15 cellular contexts compared by ENCODE assay signal in the genomic region with DNA sequence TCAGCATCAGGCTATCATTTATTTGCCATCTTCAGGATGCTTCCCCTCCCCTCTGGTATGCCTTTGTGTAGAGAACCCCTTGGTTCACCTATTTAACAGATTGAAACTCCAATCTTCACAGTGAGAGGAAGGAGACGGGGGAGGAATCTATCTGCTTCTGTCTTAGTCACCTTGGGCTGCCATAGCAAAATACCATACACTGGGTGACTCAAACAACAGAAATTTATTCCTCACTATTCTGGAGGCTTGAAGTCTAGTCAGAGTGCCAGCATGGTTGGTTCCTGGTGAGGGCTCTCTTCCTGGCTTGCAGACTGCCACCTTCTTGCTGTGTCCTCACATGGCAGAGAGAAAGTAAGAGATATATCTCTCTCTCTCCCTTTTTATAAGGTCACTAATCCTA. TPM values are rescaled to one million over a fixed set of nuclear protein-coding genes. Genes with fewer than 3 reads are reported as not detected.
A peak's percentile ranks its signal among the peaks of the same experiment; 100 is the strongest.
DNase-seq lines count a peak whose midpoint lies in the region; ATAC-seq and TF ChIP-seq lines count a peak whose summit lies in the region.
"Had no signal": no experiment of that assay in that cellular context is flagged by ENCODE, and none has a peak within 500 bp of the region (broad histone marks: within the 10 kb centered on the region; RNA-seq: fewer than 3 reads in every experiment).

No MANE protein-coding gene starts in this region.

- ATAC-seq in HG03342 (IDR thresholded peaks at IDR 0.05; ENCODE audit: unreplicated experiment), result no peak
- ATAC-seq: activated CD8-positive, alpha-beta T cell treated with anti-CD3 and anti-CD28 coated beads, Interleukin-2, amount 10 ng/mL, durations not matched to agents 7 days and 5 days had no signal

- H3K27me3 Mint-ChIP-seq in immature natural killer cell (ENCODE audit: low read depth in 3 of 3), result peaks cover 8 to 10% (median 9%) of the 10 kb centered on the region in 3 donors

- H3K36me3 ChIP-seq in prostate gland, result no peaks in the 10 kb centered on the region
- H3K36me3 ChIP-seq: ascending aorta, neutrophil, tibial artery had no signal

- H3K9me3 ChIP-seq in prostate gland, result no peaks in the 10 kb centered on the region
- H3K9me3 ChIP-seq: neutrophil had no signal

- in situ Hi-C loops in ACHN (cut with HindIII; ENCODE audit: low pct_ligation_motif_present, low pct_unique_long_range_greater_than_20kb, low sequenced_read_pairs), result no loop called here

- no peak overlapping the region for H3K4me3 ChIP-seq in prostate gland
- H3K4me3 ChIP-seq: ascending aorta, SK-N-MC, tibial artery had no signal

- intact Hi-C loops in prostate gland (cut with DNase I), result no loop called here

- DNase-seq in ACHN (peak; percentile 28), LHCN-M2 (ENCODE audit: low read depth) (peak; percentile 64), astrocyte of the hippocampus (ENCODE audit: low read depth, low spot score) (peak; percentile 39), iris pigment epithelial cell (ENCODE audit: low read depth) (peak; percentile 75), NCI-H2171 (lab: John Stamatoyannopoulos, UW) (no peak), prostate gland (ENCODE audit: low spot score) (no peak), immature natural killer cell (no peak)
- DNase-seq: activated CD8-positive, alpha-beta T cell treated with anti-CD3 and anti-CD28 coated beads, Interleukin-2, amount 10 ng/mL, durations not matched to agents 7 days and 5 days; activated effector memory CD4-positive, alpha-beta T cell treated with Interleukin-2 at 50 U/mL for 16 hours; COR-L47; tibial artery had no signal

- H3K4me3 Mint-ChIP-seq in immature natural killer cell, result no peak overlapping the region
- H3K4me3 Mint-ChIP-seq: activated CD8-positive, alpha-beta T cell treated with anti-CD3 and anti-CD28 coated beads, Interleukin-2, amount 10 ng/mL, durations not matched to agents 7 days and 5 days had no signal

- no peak overlapping the region for H3K27ac ChIP-seq in prostate gland
- H3K27ac ChIP-seq: ascending aorta, neutrophil, SK-N-MC, tibial artery had no signal

- no peaks in the 10 kb centered on the region for H3K4me1 ChIP-seq in prostate gland (replicated peaks)
- H3K4me1 ChIP-seq: ascending aorta had no signal

- H3K27ac Mint-ChIP-seq in immature natural killer cell, result no peak overlapping the region
- H3K27ac Mint-ChIP-seq: activated CD8-positive, alpha-beta T cell treated with anti-CD3 and anti-CD28 coated beads, Interleukin-2, amount 10 ng/mL, durations not matched to agents 7 days and 5 days had no signal

- no peaks in the 10 kb centered on the region for H3K27me3 ChIP-seq in prostate gland (replicated peaks; ENCODE audit: insufficient read depth)
- H3K27me3 ChIP-seq: ascending aorta, tibial artery had no signal

- peaks cover 0 to 3% (median under 1%) of the 10 kb centered on the region in 6 donors for H3K9me3 Mint-ChIP-seq in immature natural killer cell

- H3K4me1 Mint-ChIP-seq in immature natural killer cell, result no peaks in the 10 kb centered on the region

- H3K36me3 Mint-ChIP-seq in immature natural killer cell, result peaks cover 0 to 4% (median 0%) of the 10 kb centered on the region in 3 donors

- 84% methylated on average over 1 of the region's 1 CpG for WGBS in prostate gland

- no peak for TF ChIP-seq POLR2A in prostate gland (IDR thresholded peaks at IDR 0.05)

- TF ChIP-seq CTCF in prostate gland (IDR thresholded peaks at IDR 0.05), result no peak

RNA-seq across cellular contexts. Expression of a gene that starts 13.5 kb away (rescaled TPM):
- total RNA-seq in LHCN-M2 (2014; rRNA removed), result 27.2 and 27.8 TPM in 2 replicates
- polyA plus RNA-seq in LHCN-M2 (2012), result 7.0 TPM
- total RNA-seq in prostate gland, result 10 to 100 TPM in 1 of 2 donors, 1 to 10 TPM in 1; 7.0 to 31.8 TPM
- polyA plus RNA-seq in immature natural killer cell, result not detected
- total RNA-seq: activated CD8-positive, alpha-beta T cell treated with anti-CD3 and anti-CD28 coated beads, Interleukin-2, amount 10 ng/mL, durations not matched to agents 7 days and 5 days had no signal

Comparison
In these comparisons a context has a peak if more than half of its experiments do, and no peak if none do; other contexts are left out.
1. DNase-seq: peak in ACHN (single experiment), LHCN-M2 (single experiment), astrocyte of the hippocampus (single experiment) and iris pigment epithelial cell (single experiment); none in NCI-H2171 (single experiment), prostate gland (single experiment) and immature natural killer cell (0 of 3).